Comparison of ENCODE assay signal across 1 cellular context in the genomic region with DNA sequence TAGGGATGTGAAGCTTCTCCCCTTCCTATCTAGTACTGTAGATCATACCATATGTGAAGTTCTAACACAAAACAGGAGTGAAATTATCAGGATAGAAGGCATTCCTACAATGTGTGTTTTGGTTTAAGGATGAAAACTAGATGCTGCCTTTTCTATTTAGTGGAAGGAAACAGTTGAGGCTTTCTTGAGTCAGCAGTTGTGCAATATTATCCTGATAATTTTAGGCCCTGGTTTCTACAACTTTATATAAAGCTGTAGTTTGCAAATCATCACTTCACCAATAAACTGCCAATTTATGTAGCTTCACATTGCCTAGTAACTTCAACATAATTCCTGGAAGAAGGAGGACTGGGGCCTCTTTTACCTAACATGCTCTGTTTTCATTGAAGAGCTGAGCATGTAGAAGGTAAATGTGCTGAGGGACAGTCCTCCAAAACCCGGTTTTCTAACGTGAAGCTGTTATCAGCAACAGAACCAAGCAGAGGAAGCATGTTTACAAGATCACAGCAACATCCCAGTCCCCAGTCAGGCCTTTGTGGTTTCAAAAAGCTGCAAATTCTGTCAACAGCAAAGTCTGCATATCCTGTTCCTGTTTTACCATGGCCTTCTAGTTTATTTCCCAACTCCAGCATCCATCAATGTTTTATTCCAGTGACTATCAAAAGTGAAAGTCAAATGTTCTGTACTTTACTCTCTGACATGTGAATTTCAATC.
TF ChIP-seq lines count a peak whose summit lies in the region.

No MANE protein-coding gene starts in this region.

TF ChIP-seq in GM23338, 12 proteins besides CTCF, POLR2A, EP300 and RAD21 (continued from another document):
- TF ChIP-seq, protein P1, sequence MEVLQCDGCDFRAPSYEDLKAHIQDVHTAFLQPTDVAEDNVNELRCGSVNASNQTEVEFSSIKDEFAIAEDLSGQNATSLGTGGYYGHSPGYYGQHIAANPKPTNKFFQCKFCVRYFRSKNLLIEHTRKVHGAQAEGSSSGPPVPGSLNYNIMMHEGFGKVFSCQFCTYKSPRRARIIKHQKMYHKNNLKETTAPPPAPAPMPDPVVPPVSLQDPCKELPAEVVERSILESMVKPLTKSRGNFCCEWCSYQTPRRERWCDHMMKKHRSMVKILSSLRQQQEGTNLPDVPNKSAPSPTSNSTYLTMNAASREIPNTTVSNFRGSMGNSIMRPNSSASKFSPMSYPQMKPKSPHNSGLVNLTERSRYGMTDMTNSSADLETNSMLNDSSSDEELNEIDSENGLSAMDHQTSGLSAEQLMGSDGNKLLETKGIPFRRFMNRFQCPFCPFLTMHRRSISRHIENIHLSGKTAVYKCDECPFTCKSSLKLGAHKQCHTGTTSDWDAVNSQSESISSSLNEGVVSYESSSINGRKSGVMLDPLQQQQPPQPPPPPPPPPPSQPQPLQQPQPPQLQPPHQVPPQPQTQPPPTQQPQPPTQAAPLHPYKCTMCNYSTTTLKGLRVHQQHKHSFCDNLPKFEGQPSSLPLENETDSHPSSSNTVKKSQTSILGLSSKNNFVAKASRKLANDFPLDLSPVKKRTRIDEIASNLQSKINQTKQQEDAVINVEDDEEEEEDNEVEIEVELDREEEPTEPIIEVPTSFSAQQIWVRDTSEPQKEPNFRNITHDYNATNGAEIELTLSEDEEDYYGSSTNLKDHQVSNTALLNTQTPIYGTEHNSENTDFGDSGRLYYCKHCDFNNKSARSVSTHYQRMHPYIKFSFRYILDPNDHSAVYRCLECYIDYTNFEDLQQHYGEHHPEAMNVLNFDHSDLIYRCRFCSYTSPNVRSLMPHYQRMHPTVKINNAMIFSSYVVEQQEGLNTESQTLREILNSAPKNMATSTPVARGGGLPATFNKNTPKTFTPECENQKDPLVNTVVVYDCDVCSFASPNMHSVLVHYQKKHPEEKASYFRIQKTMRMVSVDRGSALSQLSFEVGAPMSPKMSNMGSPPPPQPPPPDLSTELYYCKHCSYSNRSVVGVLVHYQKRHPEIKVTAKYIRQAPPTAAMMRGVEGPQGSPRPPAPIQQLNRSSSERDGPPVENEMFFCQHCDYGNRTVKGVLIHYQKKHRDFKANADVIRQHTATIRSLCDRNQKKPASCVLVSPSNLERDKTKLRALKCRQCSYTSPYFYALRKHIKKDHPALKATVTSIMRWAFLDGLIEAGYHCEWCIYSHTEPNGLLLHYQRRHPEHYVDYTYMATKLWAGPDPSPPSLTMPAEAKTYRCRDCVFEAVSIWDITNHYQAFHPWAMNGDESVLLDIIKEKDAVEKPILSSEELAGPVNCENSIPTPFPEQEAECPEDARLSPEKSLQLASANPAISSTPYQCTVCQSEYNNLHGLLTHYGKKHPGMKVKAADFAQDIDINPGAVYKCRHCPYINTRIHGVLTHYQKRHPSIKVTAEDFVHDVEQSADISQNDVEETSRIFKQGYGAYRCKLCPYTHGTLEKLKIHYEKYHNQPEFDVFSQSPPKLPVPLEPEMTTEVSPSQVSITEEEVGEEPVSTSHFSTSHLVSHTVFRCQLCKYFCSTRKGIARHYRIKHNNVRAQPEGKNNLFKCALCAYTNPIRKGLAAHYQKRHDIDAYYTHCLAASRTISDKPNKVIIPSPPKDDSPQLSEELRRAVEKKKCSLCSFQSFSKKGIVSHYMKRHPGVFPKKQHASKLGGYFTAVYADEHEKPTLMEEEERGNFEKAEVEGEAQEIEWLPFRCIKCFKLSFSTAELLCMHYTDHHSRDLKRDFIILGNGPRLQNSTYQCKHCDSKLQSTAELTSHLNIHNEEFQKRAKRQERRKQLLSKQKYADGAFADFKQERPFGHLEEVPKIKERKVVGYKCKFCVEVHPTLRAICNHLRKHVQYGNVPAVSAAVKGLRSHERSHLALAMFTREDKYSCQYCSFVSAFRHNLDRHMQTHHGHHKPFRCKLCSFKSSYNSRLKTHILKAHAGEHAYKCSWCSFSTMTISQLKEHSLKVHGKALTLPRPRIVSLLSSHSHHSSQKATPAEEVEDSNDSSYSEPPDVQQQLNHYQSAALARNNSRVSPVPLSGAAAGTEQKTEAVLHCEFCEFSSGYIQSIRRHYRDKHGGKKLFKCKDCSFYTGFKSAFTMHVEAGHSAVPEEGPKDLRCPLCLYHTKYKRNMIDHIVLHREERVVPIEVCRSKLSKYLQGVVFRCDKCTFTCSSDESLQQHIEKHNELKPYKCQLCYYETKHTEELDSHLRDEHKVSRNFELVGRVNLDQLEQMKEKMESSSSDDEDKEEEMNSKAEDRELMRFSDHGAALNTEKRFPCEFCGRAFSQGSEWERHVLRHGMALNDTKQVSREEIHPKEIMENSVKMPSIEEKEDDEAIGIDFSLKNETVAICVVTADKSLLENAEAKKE (CRISPR knock-in tag; IDR thresholded peaks at IDR 0.05): no peak
